Comparison of ENCODE assay signal across 12 cellular contexts in genomic region chr1:225928186-225929175, GRCh38. TPM values are rescaled to one million over a fixed set of nuclear protein-coding genes. Genes with fewer than 3 reads are reported as not detected.
DNase-seq lines count a peak whose midpoint lies in the region; ATAC-seq, FAIRE-seq and TF ChIP-seq lines count a peak whose summit lies in the region.
"Had no signal": no experiment of that assay in that cellular context is flagged by ENCODE, and none has a peak within 500 bp of the region (broad histone marks: within the 10 kb centered on the region; RNA-seq: fewer than 3 reads in every experiment).

No MANE protein-coding gene starts in this region.

- H3K79me2 ChIP-seq in mammary epithelial cell (ENCODE audit: insufficient read depth, low read length) = peaks cover 5% of the 10 kb centered on the region
- peaks cover under 1% of the 10 kb centered on the region in 2 experiments; a peak in 2 of 4 replicates for H3K79me2 ChIP-seq in H1 (ENCODE audit: control insufficient read depth in 1 of 2, insufficient read depth in 2 of 2, low read length in 2 of 2)

- no peaks in the 10 kb centered on the region for H3K27me3 Mint-ChIP-seq in stimulated activated naive CD8-positive, alpha-beta T cell treated with anti-CD3 and anti-CD28 coated beads, Interleukin-15, Interleukin-2, amounts not matched to agents 100 ng/mL and 50 ng/mL, for 24 hours
- H3K27me3 Mint-ChIP-seq: naive B cell had no signal

- H3K23ac ChIP-seq in H1 (ENCODE audit: insufficient read length) = no peak overlapping the region

- 0 out of 2 replicates have a peak overlapping the region, but pooled peaks have one; percentile 10 for H2AK5ac ChIP-seq in H1 (ENCODE audit: low read depth, low read length)

- intact Hi-C loops in mammary epithelial cell (cut with micrococcal nuclease) (no loop called here), breast epithelium (cut with DNase I; ENCODE audit: low total_unique reads) (no loop called here)

- H3K9ac ChIP-seq in mammary epithelial cell (ENCODE audit: insufficient read depth, low read length) (no peak overlapping the region), H1 (replicated peaks in 1 of 4; ENCODE audit: extremely low read depth in 1 of 4, low read depth in 3 of 4, low read length in 3 of 4) (no peak overlapping the region)

- H2BK12ac ChIP-seq in H1 (ENCODE audit: low read depth, low read length) = peak overlapping the region; percentile 35; the same call in 1 of the 2 replicates

- dilution Hi-C loops in mammary epithelial cell (cut with HindIII; ENCODE audit: low sequenced_read_pairs) = no loop called here

- H3K9me3 ChIP-seq in mammary epithelial cell (replicated peaks; ENCODE audit: insufficient read depth, low read length) (no peaks in the 10 kb centered on the region), breast epithelium (no peaks in the 10 kb centered on the region), H1 (ENCODE audit: insufficient read depth in 2 of 2, low read depth in 1 of 2, low read length in 1 of 2) (no peaks in the 10 kb centered on the region)

- peaks cover 1% of the 10 kb centered on the region; the same call in 1 of the 2 replicates for H3K23me2 ChIP-seq in H1 (ENCODE audit: low read depth, low read length)

- 0 out of 2 replicates have a peak overlapping the region, but pooled peaks have one; percentile 11 for H4K8ac ChIP-seq in H1 (ENCODE audit: extremely low read depth, insufficient read depth, low read length)

- TF ChIP-seq RAD21 in H1 (IDR thresholded peaks at IDR 0.05 in 1 of 2, conservative IDR thresholded peaks at IDR 0.05 in 1 of 2; ENCODE audit: low read depth in 2 of 2, low read length in 2 of 2) = no peak

- H3K36me3 ChIP-seq in mammary epithelial cell (ENCODE audit: insufficient read depth, low read length) (no peaks in the 10 kb centered on the region), breast epithelium (no peaks in the 10 kb centered on the region), H1 (ENCODE audit: control insufficient read depth in 2 of 4, insufficient read depth in 4 of 4, low read length in 3 of 4) (no peaks in the 10 kb centered on the region), brain microvascular endothelial cell (replicated peaks) (no peaks in the 10 kb centered on the region)

- peaks cover 29% of the 10 kb centered on the region for H3K4me1 Mint-ChIP-seq in stimulated activated naive CD8-positive, alpha-beta T cell treated with anti-CD3 and anti-CD28 coated beads, Interleukin-15, Interleukin-2, amounts not matched to agents 100 ng/mL and 50 ng/mL, for 24 hours (ENCODE audit: low read depth)

- TF ChIP-seq POLR2A in breast epithelium (IDR thresholded peaks at IDR 0.05) = no peak
- no peak for TF ChIP-seq POLR2A in H1 (IDR thresholded peaks at IDR 0.05; ENCODE audit: control extremely low read depth in 1 of 2, low read depth in 2 of 2, low read length in 2 of 2)

- H2BK120ac ChIP-seq in H1 (replicated peaks; ENCODE audit: low read depth, low read length) = no peak overlapping the region

- H4K20me1 ChIP-seq in mammary epithelial cell (ENCODE audit: insufficient read depth, low read length) (no peaks in the 10 kb centered on the region), H1 (replicated peaks in 1 of 2; ENCODE audit: control insufficient read depth in 1 of 2, insufficient read depth in 2 of 2, low read length in 2 of 2) (no peaks in the 10 kb centered on the region)

- H3K4me3 Mint-ChIP-seq in stimulated activated naive CD8-positive, alpha-beta T cell treated with anti-CD3 and anti-CD28 coated beads, Interleukin-15, Interleukin-2, amounts not matched to agents 100 ng/mL and 50 ng/mL, for 24 hours = peak overlapping the region; percentile 5
- H3K4me3 Mint-ChIP-seq: CD14-positive monocyte had no signal

- H4K5ac ChIP-seq in H1 (ENCODE audit: insufficient read length, low read depth, low read length) = no peak overlapping the region

- POLR2A ChIA-PET in H1 (lab: Charles Lee; ENCODE audit: partially characterized antibody) = no interaction called here

- WGBS in mammary epithelial cell (ENCODE audit: low coverage, missing lambda C conversion rate) = 80% methylated on average over 13 of the region's 14 CpGs
- 89% methylated on average over 13 of the region's 14 CpGs; no CpG with 5 or more reads in 1 of the 2 experiments for WGBS in H1 (ENCODE audit: extremely low coverage in 1 of 2, insufficient coverage in 1 of 2, insufficient read length in 1 of 2, insufficient replicate concordance in 2 of 2, low coverage in 1 of 2, low lambda C conversion rate in 2 of 2, missing lambda C conversion rate in 1 of 2), 2 experiments

- H2AFZ ChIP-seq in mammary epithelial cell (ENCODE audit: low read depth, low read length) (peak overlapping the region; percentile 27), H1 (ENCODE audit: low read length) (peak overlapping the region; percentile 70; the same call in 1 of the 2 replicates)

- H3K14ac ChIP-seq in H1 (ENCODE audit: insufficient read length) = no peak overlapping the region

- H2BK20ac ChIP-seq in H1 (ENCODE audit: low read length) = 0 out of 2 replicates have a peak overlapping the region, but pooled peaks have one; percentile 48

- H2BK15ac ChIP-seq in H1 (ENCODE audit: low read length) = 0 out of 2 replicates have a peak overlapping the region, but pooled peaks have one; percentile 72

- ATAC-seq in HG02798 (IDR thresholded peaks at IDR 0.05; ENCODE audit: poor library complexity, unreplicated experiment) = no peak

- H3K18ac ChIP-seq in H1 (ENCODE audit: extremely low read depth, low read length) = no peak overlapping the region; the same call in 1 of the 2 replicates

- H3K56ac ChIP-seq in H1 (replicated peaks; ENCODE audit: insufficient read length, low read depth, low read length) = no peak overlapping the region

- H3K9me3 Mint-ChIP-seq in stimulated activated naive CD8-positive, alpha-beta T cell treated with anti-CD3 and anti-CD28 coated beads, Interleukin-15, Interleukin-2, amounts not matched to agents 100 ng/mL and 50 ng/mL, for 24 hours = no peaks in the 10 kb centered on the region
- H3K9me3 Mint-ChIP-seq: naive B cell had no signal

- FAIRE-seq in H1 (lab: Jason Lieb, UNC) = no peak

- H4K91ac ChIP-seq in H1 (replicated peaks; ENCODE audit: insufficient read length, low read length) = no peak overlapping the region

- in situ Hi-C loops in mammary epithelial cell (cut with MboI; ENCODE audit: low sequenced_read_pairs in 2 of 2) = no loop called here
- in situ Hi-C loops in brain microvascular endothelial cell (cut with HindIII; ENCODE audit: low pct_ligation_motif_present, low sequenced_read_pairs) = no loop called here

- CTCF ChIA-PET in mammary epithelial cell (lab: Charles Lee; ENCODE audit: low non-redundant PET) = no interaction called here
- CTCF ChIA-PET in H1 (lab: Charles Lee; ENCODE audit: partially characterized antibody) = interaction anchor here (1.0 to 1.9 kb wide), 3 partner anchors 17 to 59 kb away, joined by 3 to 8 read pairs (median 3); no protein-coding TSS in a partner anchor

- H3K4me2 ChIP-seq in mammary epithelial cell (ENCODE audit: insufficient read depth, low read depth, low read length) = no peak overlapping the region
- no peak overlapping the region for H3K4me2 ChIP-seq in H1 (ENCODE audit: insufficient read depth in 1 of 2, low read depth in 2 of 2, low read length in 2 of 2)

- H3K79me1 ChIP-seq in H1 (ENCODE audit: low read depth, low read length) = no peaks in the 10 kb centered on the region

- H3K27ac Mint-ChIP-seq in stimulated activated naive CD8-positive, alpha-beta T cell treated with anti-CD3 and anti-CD28 coated beads, Interleukin-15, Interleukin-2, amounts not matched to agents 100 ng/mL and 50 ng/mL, for 24 hours = peak overlapping the region; percentile 91

- H3K27ac ChIP-seq in mammary epithelial cell (ENCODE audit: insufficient read depth, low read depth, low read length) (no peak overlapping the region), breast epithelium (no peak overlapping the region), H1 (ENCODE audit: low read depth, low read length) (no peak overlapping the region), brain microvascular endothelial cell (no peak overlapping the region)

- H3K4me3 ChIP-seq in mammary epithelial cell (replicated peaks in 1 of 3; ENCODE audit: insufficient read depth in 1 of 3, low read depth in 2 of 3, low read length in 3 of 3) (no peak overlapping the region), breast epithelium (no peak overlapping the region), H1 (ENCODE audit: extremely low read depth in 1 of 4, insufficient read depth in 2 of 4, low read depth in 3 of 4, low read length in 4 of 4) (no peak overlapping the region), brain microvascular endothelial cell (ENCODE audit: low read depth, low read length) (no peak overlapping the region)

- no TSS peak for BruUV-seq in mammary epithelial cell (replicated peaks; lab: Mats Ljungman, UMichigan)

- peaks cover 4% of the 10 kb centered on the region for H3K36me3 Mint-ChIP-seq in stimulated activated naive CD8-positive, alpha-beta T cell treated with anti-CD3 and anti-CD28 coated beads, Interleukin-15, Interleukin-2, amounts not matched to agents 100 ng/mL and 50 ng/mL, for 24 hours (ENCODE audit: low read depth)
- H3K36me3 Mint-ChIP-seq: CD14-positive monocyte, naive B cell had no signal

- H3K27me3 ChIP-seq in mammary epithelial cell (ENCODE audit: insufficient read depth, low read length) = no peaks in the 10 kb centered on the region
- no peaks in the 10 kb centered on the region for H3K27me3 ChIP-seq in breast epithelium
- no peaks in the 10 kb centered on the region for H3K27me3 ChIP-seq in H1 (replicated peaks in 1 of 4; ENCODE audit: control insufficient read depth in 3 of 4, extremely low read depth in 1 of 4, insufficient read depth in 3 of 4, low read length in 3 of 4)
- no peaks in the 10 kb centered on the region for H3K27me3 ChIP-seq in brain microvascular endothelial cell (replicated peaks)

- H2BK5ac ChIP-seq in H1 (ENCODE audit: low read depth, low read length) = peak overlapping the region; percentile 60; the same call in 1 of the 2 replicates

- peaks cover 9% of the 10 kb centered on the region for H3K4me1 ChIP-seq in mammary epithelial cell (ENCODE audit: insufficient read depth, low read length)
- no peaks in the 10 kb centered on the region for H3K4me1 ChIP-seq in breast epithelium
- H3K4me1 ChIP-seq in H1 (replicated peaks in 1 of 4; ENCODE audit: control insufficient read depth in 3 of 4, insufficient read depth in 4 of 4, low read length in 3 of 4) = peaks cover 0 to 4% (median 1%) of the 10 kb centered on the region in 4 experiments; a peak in 1 of 7 replicates

- TF ChIP-seq CTCF in mammary epithelial cell (conservative IDR thresholded peaks at IDR 0.05 in 1 of 2, IDR thresholded peaks at IDR 0.05 in 1 of 2; ENCODE audit: extremely low read depth in 1 of 2, insufficient read depth in 1 of 2, low read depth in 1 of 2, low read length in 2 of 2) (no peak), breast epithelium (IDR thresholded peaks at IDR 0.05) (no peak), H1 (IDR thresholded peaks at IDR 0.05; ENCODE audit: control extremely low read depth in 1 of 3, insufficient read depth in 1 of 3, low read depth in 1 of 3, low read length in 3 of 3) (no peak), brain microvascular endothelial cell (IDR thresholded peaks at IDR 0.05; ENCODE audit: low read depth, low read length, missing control alignments) (no peak)

- DNase-seq in mammary epithelial cell (no peak), breast epithelium (ENCODE audit: low spot score in 2 of 2) (no peak), OCI-M2 (lab: John Stamatoyannopoulos, UW; ENCODE audit: unreplicated experiment) (peak; percentile 48), H1 (ENCODE audit: low read depth in 1 of 2, low spot score in 2 of 2) (no peak), Kasumi-1 (lab: John Stamatoyannopoulos, UW) (no peak), brain microvascular endothelial cell (no peak)
- DNase-seq: naive B cell, NCI-H187 treated with DMSO at 0.1 percent for 48 hours had no signal

- no peak overlapping the region for H3K4ac ChIP-seq in H1 (replicated peaks; ENCODE audit: insufficient read length, low read depth, low read length)

- no peak for TF ChIP-seq EP300 in H1 (IDR thresholded peaks at IDR 0.05; ENCODE audit: borderline replicate concordance in 1 of 2, low read depth in 2 of 2, low read length in 2 of 2)

RNA-seq across cellular contexts. Expression of gene PYCR2, which starts 4.4 kb away (rescaled TPM):
- total RNA-seq in mammary epithelial cell (10 to 100 TPM; 64.2 to 73.1 TPM), breast epithelium (10 to 100 TPM; 40.2 to 49.3 (median 47.9) TPM)
- polyA plus RNA-seq in mammary epithelial cell (73.6 TPM), H1 (2011; rRNA removed) (79.3 and 96.6 TPM in 2 replicates)
- 83.2 TPM for polyA minus RNA-seq in mammary epithelial cell
- 84.3 and 84.6 TPM in 2 replicates for total RNA-seq in H1 (2021; fragmentation: NEBNext Ultra II Directional; extraction: Animal tissue kit (Norgen Biotek cat#: 25700))
- 96.5 TPM for polyA plus RNA-seq in H1 (2011; cell fraction: cytosol; rRNA removed)
- polyA plus RNA-seq in H1 (2011; cell fraction: nucleus; rRNA removed) = 96.7 TPM
- 63.1 to 84.9 TPM (median 76.1 TPM) in 4 replicates for polyA plus RNA-seq in H1 (2012, experiment 1 of 2)
- polyA plus RNA-seq in H1 (2012, experiment 2 of 2) = 59.4 TPM
- 113 TPM for polyA plus RNA-seq in H1 (2013, experiment 1 of 2)
- 115 TPM for polyA plus RNA-seq in H1 (2013, experiment 2 of 2)
- 41.8 and 68.7 TPM in 2 replicates for polyA minus RNA-seq in H1 (2011; rRNA and poly(A)+ RNA removed)
- polyA minus RNA-seq in H1 (2011; cell fraction: cytosol; rRNA and poly(A)+ RNA removed) = 22.0 TPM
- polyA minus RNA-seq in H1 (2011; cell fraction: nucleus; rRNA and poly(A)+ RNA removed) = 26.9 TPM

RNA-seq across cellular contexts. Expression of gene LEFTY2, which starts 12.5 kb away (rescaled TPM):
- total RNA-seq in mammary epithelial cell (not detected), breast epithelium (under 1 TPM in 2 of 3 donors, not detected in 1; 0.88 to 0.96 TPM)
- polyA plus RNA-seq in mammary epithelial cell (not detected), H1 (2011; rRNA removed) (2.6 and 2.9 TPM in 2 replicates)
- not detected for polyA minus RNA-seq in mammary epithelial cell
- total RNA-seq in H1 (2021; fragmentation: NEBNext Ultra II Directional; extraction: Animal tissue kit (Norgen Biotek cat#: 25700)) = 3.2 and 4.3 TPM in 2 replicates
- polyA plus RNA-seq in H1 (2011; cell fraction: cytosol; rRNA removed) = 3.1 TPM
- polyA plus RNA-seq in H1 (2011; cell fraction: nucleus; rRNA removed) = 2.5 TPM
- 0.94 to 1.9 TPM (median 1.4 TPM) in 4 replicates for polyA plus RNA-seq in H1 (2012, experiment 1 of 2)
- polyA plus RNA-seq in H1 (2012, experiment 2 of 2) = 2.2 TPM
- 44.6 TPM for polyA plus RNA-seq in H1 (2013, experiment 1 of 2)
- 54.0 TPM for polyA plus RNA-seq in H1 (2013, experiment 2 of 2)
- polyA minus RNA-seq in H1 (2011; rRNA and poly(A)+ RNA removed) = 0.83 and 1.4 TPM in 2 replicates
- polyA minus RNA-seq in H1 (2011; cell fraction: cytosol; rRNA and poly(A)+ RNA removed) = 0.88 TPM
- polyA minus RNA-seq in H1 (2011; cell fraction: nucleus; rRNA and poly(A)+ RNA removed) = 1.5 TPM
- polyA plus RNA-seq: CD14-positive monocyte, esophagus had no signal

RNA-seq across cellular contexts. Expression of gene LEFTY1, which starts 39.5 kb away (rescaled TPM):
- total RNA-seq in mammary epithelial cell = not detected
- polyA plus RNA-seq in mammary epithelial cell = not detected
- polyA minus RNA-seq in mammary epithelial cell = not detected
- total RNA-seq in breast epithelium = under 1 TPM in 1 of 3 donors, not detected in 2; 0.48 TPM
- 8.4 and 11.7 TPM in 2 replicates for total RNA-seq in H1 (2021; fragmentation: NEBNext Ultra II Directional; extraction: Animal tissue kit (Norgen Biotek cat#: 25700))
- polyA plus RNA-seq in H1 (2011; rRNA removed) = 4.5 and 7.3 TPM in 2 replicates
- 7.1 TPM for polyA plus RNA-seq in H1 (2011; cell fraction: cytosol; rRNA removed)
- 8.4 TPM for polyA plus RNA-seq in H1 (2011; cell fraction: nucleus; rRNA removed)
- 1.8 to 3.5 TPM (median 3.1 TPM) in 4 replicates for polyA plus RNA-seq in H1 (2012, experiment 1 of 2)
- polyA plus RNA-seq in H1 (2012, experiment 2 of 2) = 3.5 TPM
- 112 TPM for polyA plus RNA-seq in H1 (2013, experiment 1 of 2)
- polyA plus RNA-seq in H1 (2013, experiment 2 of 2) = 131 TPM
- 0.66 and 1.3 TPM in 2 replicates for polyA minus RNA-seq in H1 (2011; rRNA and poly(A)+ RNA removed)
- 3.0 TPM for polyA minus RNA-seq in H1 (2011; cell fraction: cytosol; rRNA and poly(A)+ RNA removed)
- 3.1 TPM for polyA minus RNA-seq in H1 (2011; cell fraction: nucleus; rRNA and poly(A)+ RNA removed)
- polyA plus RNA-seq: CD14-positive monocyte had no signal

RNA-seq across cellular contexts. Expression of gene TMEM63A, which starts 46.3 kb away (rescaled TPM):
- 10 to 100 TPM; 25.2 to 37.3 TPM for total RNA-seq in mammary epithelial cell
- 17.7 TPM for polyA plus RNA-seq in mammary epithelial cell
- polyA minus RNA-seq in mammary epithelial cell = 20.1 TPM
- total RNA-seq in breast epithelium = 10 to 100 TPM; 69.6 to 88.0 (median 80.6) TPM
- 41.2 and 55.4 TPM in 2 replicates for total RNA-seq in H1 (2021; fragmentation: NEBNext Ultra II Directional; extraction: Animal tissue kit (Norgen Biotek cat#: 25700))
- polyA plus RNA-seq in H1 (2011; rRNA removed) = 26.1 and 38.5 TPM in 2 replicates
- polyA plus RNA-seq in H1 (2011; cell fraction: cytosol; rRNA removed) = 28.6 TPM
- polyA plus RNA-seq in H1 (2011; cell fraction: nucleus; rRNA removed) = 210 TPM
- polyA plus RNA-seq in H1 (2012, experiment 1 of 2) = 25.5 to 31.0 TPM (median 28.0 TPM) in 4 replicates
- 17.4 TPM for polyA plus RNA-seq in H1 (2012, experiment 2 of 2)
- polyA plus RNA-seq in H1 (2013, experiment 1 of 2) = 90.4 TPM
- 88.5 TPM for polyA plus RNA-seq in H1 (2013, experiment 2 of 2)
- 42.6 and 57.5 TPM in 2 replicates for polyA minus RNA-seq in H1 (2011; rRNA and poly(A)+ RNA removed)
- polyA minus RNA-seq in H1 (2011; cell fraction: cytosol; rRNA and poly(A)+ RNA removed) = 21.2 TPM
- polyA minus RNA-seq in H1 (2011; cell fraction: nucleus; rRNA and poly(A)+ RNA removed) = 70.6 TPM
